Comparison of ENCODE assay signal across 8 cellular contexts in the genomic region with DNA sequence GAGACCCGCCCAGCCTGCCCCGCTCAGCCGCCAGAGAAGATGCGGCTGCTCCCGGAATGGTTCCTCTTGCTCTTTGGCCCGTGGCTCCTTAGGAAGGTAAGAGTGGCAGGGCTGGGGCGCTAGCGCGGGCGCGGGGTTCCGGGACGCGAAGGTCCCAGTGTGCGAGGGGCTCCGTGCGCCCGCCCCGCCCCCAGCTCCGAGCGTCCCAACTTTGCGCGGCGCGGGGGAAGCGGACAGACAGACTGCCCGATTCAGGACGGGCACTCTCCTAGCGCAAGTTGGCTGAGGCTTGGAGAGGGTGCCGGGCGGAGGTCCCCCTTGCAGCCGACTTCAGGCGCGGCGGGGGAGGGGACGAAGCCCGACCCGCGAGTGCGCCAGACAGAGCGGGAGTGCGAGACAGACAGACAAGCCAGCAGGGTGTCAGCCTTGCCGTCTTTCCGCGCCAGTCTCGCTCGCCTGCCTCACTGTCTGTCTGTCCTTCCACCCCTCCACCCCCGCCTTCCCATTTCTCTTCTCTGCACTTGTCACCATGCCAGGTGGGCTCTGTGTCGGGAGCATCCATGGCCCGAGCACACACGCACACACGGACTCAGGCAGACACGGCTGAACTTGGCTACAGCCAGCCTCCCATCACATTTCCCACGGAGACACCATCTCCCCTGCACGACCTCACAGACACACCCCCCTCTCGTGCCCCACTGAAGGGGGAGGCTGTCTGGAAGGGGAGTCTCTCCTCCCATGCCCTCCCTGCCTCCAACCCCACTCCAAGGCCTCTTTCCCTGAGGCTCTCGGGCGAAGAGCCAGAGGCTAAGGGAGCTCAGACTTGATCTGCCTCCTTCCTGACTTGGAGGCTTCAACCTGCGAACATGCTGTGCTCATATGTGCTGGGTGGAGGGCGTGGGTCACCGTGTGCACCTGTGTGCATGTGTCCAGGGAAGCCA. TPM values are rescaled to one million over a fixed set of nuclear protein-coding genes. Genes with fewer than 3 reads are reported as not detected.
DNase-seq lines count a peak whose midpoint lies in the region; ATAC-seq, FAIRE-seq and TF ChIP-seq lines count a peak whose summit lies in the region.

No MANE protein-coding gene starts in this region.

- H3K9me3 ChIP-seq in BLaER1 (no peaks in the 10 kb centered on the region), iPS-20b (ENCODE audit: insufficient read depth, low read depth, low read length) (no peaks in the 10 kb centered on the region; the same call in 1 of the 2 replicates), upper lobe of right lung (no peaks in the 10 kb centered on the region)

- H3K27ac ChIP-seq in BLaER1 (no peak overlapping the region), iPS-20b (ENCODE audit: low read length) (no peak overlapping the region), upper lobe of right lung (no peak overlapping the region)

- H3K27me3 Mint-ChIP-seq in activated T-cell treated with anti-CD3 and anti-CD28 coated beads, Interleukin-2, amount 50 U/mL, for 24 hours, result peaks cover 81% of the 10 kb centered on the region

- peak overlapping the region; percentile 99 for H3K4me2 ChIP-seq in BLaER1

- TF ChIP-seq CTCF in upper lobe of right lung (IDR thresholded peaks at IDR 0.05), result no peak

- no peak for FAIRE-seq in RCC 7860 (lab: Jason Lieb, UNC)

- no peaks in the 10 kb centered on the region for H3K36me3 Mint-ChIP-seq in activated T-cell treated with anti-CD3 and anti-CD28 coated beads, Interleukin-2, amount 50 U/mL, for 24 hours (ENCODE audit: low read depth)

- H3K4me1 ChIP-seq in BLaER1 (peaks cover 55% of the 10 kb centered on the region), iPS-20b (ENCODE audit: insufficient read depth, low read length) (peaks cover 33% of the 10 kb centered on the region; the same call in 1 of the 2 replicates), upper lobe of right lung (peaks cover 24% of the 10 kb centered on the region)

- H4K20me1 ChIP-seq in BLaER1, result peaks cover 81% of the 10 kb centered on the region

- intact Hi-C loops in upper lobe of right lung (cut with DNase I), result no loop called here

- no peak for ATAC-seq in upper lobe of right lung

- DNase-seq in HEK293T (ENCODE audit: extremely low spot score) (peak; percentile 23), upper lobe of right lung (no peak), SIG-M5 treated with dmso at 0.1 percent for 504 hours (lab: John Stamatoyannopoulos, UW; ENCODE audit: unreplicated experiment) (no peak), HPDE6-E6E7 (ENCODE audit: extremely low spot score) (no peak), RCC 7860 (ENCODE audit: low spot score) (no peak)
- DNase-seq in activated T-cell treated with anti-CD3 and anti-CD28 coated beads, Interleukin-2, amount 50 U/mL, for 24 hours, result peak; percentile 58

- CTCF ChIA-PET in HEK293T (lab: Yijun Ruan, JAX), result interaction anchor here (1.0 to 2.6 kb wide), 4 partner anchors 9 to 26 kb away, joined by 3 to 15 read pairs (median 6); no protein-coding TSS in a partner anchor

- POLR2A ChIA-PET in HEK293T (lab: Yijun Ruan, JAX), result interaction anchor here (1.0 to 7.3 kb wide), 6 partner anchors 10 to 89 kb away, joined by 3 to 87 read pairs (median 3); partner anchors contain the start of genes LRP1, SHMT2 and STAC3

- H3K36me3 ChIP-seq in BLaER1, result no peaks in the 10 kb centered on the region
- no peaks in the 10 kb centered on the region; the same call in 1 of the 2 replicates for H3K36me3 ChIP-seq in iPS-20b (ENCODE audit: insufficient read depth, low read depth, low read length)
- peaks cover 5% of the 10 kb centered on the region for H3K36me3 ChIP-seq in upper lobe of right lung

- H3K4me3 Mint-ChIP-seq in activated T-cell treated with anti-CD3 and anti-CD28 coated beads, Interleukin-2, amount 50 U/mL, for 24 hours, result peak overlapping the region; percentile 73

- H3K27me3 ChIP-seq in BLaER1 (peaks cover 88% of the 10 kb centered on the region), iPS-20b (ENCODE audit: insufficient read depth, low read length) (peaks cover 88% of the 10 kb centered on the region), upper lobe of right lung (peaks cover 79% of the 10 kb centered on the region)

- H3K9me3 Mint-ChIP-seq in activated T-cell treated with anti-CD3 and anti-CD28 coated beads, Interleukin-2, amount 50 U/mL, for 24 hours, result no peaks in the 10 kb centered on the region

- H3K9ac ChIP-seq in BLaER1 (peak overlapping the region; percentile 45; the same call in 1 of the 2 replicates), iPS-20b (ENCODE audit: low read depth, low read length) (no peak overlapping the region)

- H3K27ac Mint-ChIP-seq in activated T-cell treated with anti-CD3 and anti-CD28 coated beads, Interleukin-2, amount 50 U/mL, for 24 hours, result peak overlapping the region; percentile 48

- H3K4me1 Mint-ChIP-seq in activated T-cell treated with anti-CD3 and anti-CD28 coated beads, Interleukin-2, amount 50 U/mL, for 24 hours (ENCODE audit: low read depth), result peaks cover 46% of the 10 kb centered on the region

- H3K4me3 ChIP-seq in BLaER1 (peak overlapping the region; percentile 66), iPS-20b (ENCODE audit: low read length) (peak overlapping the region; percentile 52), upper lobe of right lung (peak overlapping the region; percentile 37)

TF ChIP-seq in HEK293T, 16 proteins besides CTCF, POLR2A, EP300 and RAD21:
- no peak for TF ChIP-seq SP1 (IDR thresholded peaks at IDR 0.05)
- TF ChIP-seq BHLHE40 (IDR thresholded peaks at IDR 0.05; ENCODE audit: borderline replicate concordance), result no peak
- TF ChIP-seq FOXA1 (IDR thresholded peaks at IDR 0.05), result no peak
- no peak for TF ChIP-seq CTBP1 (IDR thresholded peaks at IDR 0.05; ENCODE audit: borderline replicate concordance)
- no peak for TF ChIP-seq ARNT (IDR thresholded peaks at IDR 0.05)
- no peak for TF ChIP-seq HDGF (IDR thresholded peaks at IDR 0.05; ENCODE audit: borderline replicate concordance)
- TF ChIP-seq FOXM1 (IDR thresholded peaks at IDR 0.05; ENCODE audit: borderline replicate concordance), result no peak

RNA-seq across cellular contexts. Expression of gene NXPH4, which starts 0.6 kb away (rescaled TPM):
- total RNA-seq in upper lobe of right lung, result not detected

RNA-seq across cellular contexts. Expression of gene SHMT2, which starts 12.3 kb away (rescaled TPM):
- total RNA-seq in upper lobe of right lung, result 59.2 TPM

RNA-seq across cellular contexts. Expression of gene STAC3, which starts 33.8 kb away (rescaled TPM):
- 6.0 TPM for total RNA-seq in upper lobe of right lung

Comparison
In these comparisons a context has a peak if more than half of its experiments do, and no peak if none do; other contexts are left out.
1. DNase-seq: peak in HEK293T (single experiment) and activated T-cell treated with anti-CD3 and anti-CD28 coated beads, Interleukin-2, amount 50 U/mL, for 24 hours (single experiment); none in upper lobe of right lung (single experiment), SIG-M5 treated with dmso at 0.1 percent for 504 hours (single experiment), HPDE6-E6E7 (single experiment) and RCC 7860 (single experiment).
2. Peak in every context shown above with its lines, with median percentiles within 50 percentile points of each other: H3K4me3 ChIP-seq.